Comparison of ENCODE assay signal across 19 cellular contexts in the genomic region with DNA sequence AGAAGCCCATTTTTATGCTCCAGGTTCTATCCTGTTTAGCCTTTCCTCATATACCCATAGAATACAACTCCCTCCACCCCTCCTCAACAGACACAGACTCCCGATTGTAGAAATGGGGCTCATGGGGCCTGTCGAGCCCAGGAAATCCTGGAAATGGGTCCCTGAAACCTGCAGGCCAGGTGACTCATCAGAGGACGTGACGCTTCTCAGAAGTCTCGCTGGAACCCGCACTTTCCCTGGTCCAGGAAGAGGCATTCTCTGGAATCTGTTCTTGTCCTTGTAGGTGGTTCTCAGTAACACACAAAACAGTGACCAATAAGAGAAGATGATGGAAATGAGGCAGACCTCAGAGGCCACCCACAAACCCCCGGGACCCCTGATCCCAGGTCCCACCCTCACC.
"Had no signal": no experiment of that assay in that cellular context is flagged by ENCODE, and none has a peak within 500 bp of the region (broad histone marks: within the 10 kb centered on the region; RNA-seq: fewer than 3 reads in every experiment).

No MANE protein-coding gene starts in this region.

- H3K9me3 ChIP-seq: gastrocnemius medialis, mucosa of descending colon, ovary, upper lobe of right lung, vagina had no signal

- H3K36me3 Mint-ChIP-seq: naive thymus-derived CD8-positive, alpha-beta T cell; stimulated activated effector memory CD8-positive, alpha-beta T cell treated with anti-CD3 and anti-CD28 coated beads, Interleukin-12 subunit alpha, Interleukin-12 subunit beta, amount 100 ng/mL, for 72 hours had no signal

- H3K27ac Mint-ChIP-seq: naive thymus-derived CD8-positive, alpha-beta T cell; progenitor cell of endocrine pancreas; stimulated activated effector memory CD8-positive, alpha-beta T cell treated with anti-CD3 and anti-CD28 coated beads, Interleukin-12 subunit alpha, Interleukin-12 subunit beta, amount 100 ng/mL, for 72 hours had no signal

- H3K4me1 ChIP-seq: gastrocnemius medialis, heart right ventricle, tibial artery, upper lobe of right lung, vagina had no signal

- H3K4me1 Mint-ChIP-seq: stimulated activated effector memory CD8-positive, alpha-beta T cell treated with anti-CD3 and anti-CD28 coated beads, Interleukin-12 subunit alpha, Interleukin-12 subunit beta, amount 100 ng/mL, for 72 hours had no signal

- DNase-seq: effector memory CD4-positive, alpha-beta T cell; gastrocnemius medialis; heart right ventricle; left cardiac atrium; left ventricle myocardium superior; mucosa of descending colon; naive thymus-derived CD8-positive, alpha-beta T cell; nucleus accumbens; ovary; stimulated activated CD4-positive, alpha-beta T cell treated with anti-CD3 and anti-CD28 coated beads, Interleukin-4, amount 100 ng/mL, for 1 hour; stimulated activated CD8-positive, alpha-beta memory T cell treated with anti-CD3 and anti-CD28 coated beads, Interleukin-4, amount 100 ng/mL, for 48 hours; stimulated activated naive CD8-positive, alpha-beta T cell treated with anti-CD3 and anti-CD28 coated beads, Interleukin-15, Interleukin-2, amounts not matched to agents 100 U/mL and 50 U/mL, for 24 hours had no signal

- H3K27me3 ChIP-seq: ovary, vagina had no signal

- H3K4me3 ChIP-seq: gastrocnemius medialis, heart right ventricle, lung, mucosa of descending colon, ovary, tibial artery, upper lobe of right lung, vagina had no signal

- H3K36me3 ChIP-seq: gastrocnemius medialis, heart right ventricle, ovary, tibial artery, upper lobe of right lung, vagina had no signal

- ATAC-seq: esophagus mucosa; gastrocnemius medialis; heart right ventricle; left cardiac atrium; left ventricle myocardium superior; mucosa of descending colon; naive thymus-derived CD8-positive, alpha-beta T cell; stimulated activated effector memory CD8-positive, alpha-beta T cell treated with anti-CD3 and anti-CD28 coated beads, Interleukin-12 subunit alpha, Interleukin-12 subunit beta, amount 100 ng/mL, for 72 hours; stimulated activated naive CD8-positive, alpha-beta T cell treated with anti-CD3 and anti-CD28 coated beads, Interleukin-15, Interleukin-2, amounts not matched to agents 100 U/mL and 50 U/mL, for 24 hours; upper lobe of right lung had no signal

- H3K27ac ChIP-seq: gastrocnemius medialis, heart right ventricle, ovary, tibial artery, upper lobe of right lung, vagina had no signal

- H3K4me3 Mint-ChIP-seq: naive thymus-derived CD8-positive, alpha-beta T cell; stimulated activated effector memory CD8-positive, alpha-beta T cell treated with anti-CD3 and anti-CD28 coated beads, Interleukin-12 subunit alpha, Interleukin-12 subunit beta, amount 100 ng/mL, for 72 hours had no signal
